In genomic region chr7:566100-566499, GRCh38 we compare ENCODE assay signal across 29 cellular contexts.
"Had no signal": no experiment of that assay in that cellular context is flagged by ENCODE, and none has a peak within 500 bp of the region (broad histone marks: within the 10 kb centered on the region; RNA-seq: fewer than 3 reads in every experiment).

No MANE protein-coding gene starts in this region.

- H3K9me3 ChIP-seq: left lung, neutrophil, right atrium auricular region, suprapubic skin, thoracic aorta, tibial artery, upper lobe of right lung, uterus had no signal

- H3K4me3 ChIP-seq: left lung, lung, neural progenitor cell, right atrium auricular region, skin epidermis, suprapubic skin, thoracic aorta, tibial artery, upper lobe of right lung, uterus had no signal

- DNase-seq: hypothalamus; immature natural killer cell; left colon; left lung; mesendoderm; naive B cell; natural killer cell; nephron progenitor cell; occipital lobe; stimulated activated CD4-positive, alpha-beta T cell treated with anti-CD3 and anti-CD28 coated beads, Interleukin-12 subunit alpha, Interleukin-12 subunit beta, amount 100 ng/mL, for 4 hours; stimulated activated CD4-positive, alpha-beta T cell treated with anti-CD3 and anti-CD28 coated beads, Interleukin-15, amount 100 ng/mL, for 24 hours; stimulated activated CD4-positive, alpha-beta T cell treated with anti-CD3 and anti-CD28 coated beads, Interleukin-2, amount 100 ng/mL, for 24 hours; stimulated activated CD4-positive, alpha-beta T cell treated with anti-CD3 and anti-CD28 coated beads, Interleukin-4, amount 100 ng/mL, for 1 hour; stimulated activated naive CD4-positive, alpha-beta T cell; tibial artery; trophoblast cell; upper lobe of right lung; uterus had no signal

- ATAC-seq: left colon, left lung, natural killer cell, sciatic nerve, upper lobe of right lung had no signal

- H3K27ac ChIP-seq: left lung, neural progenitor cell, neutrophil, parathyroid adenoma, skin epidermis, suprapubic skin, thoracic aorta, tibial artery, upper lobe of right lung, uterus had no signal

- H3K79me2 ChIP-seq: parathyroid adenoma had no signal

- H3K27me3 ChIP-seq: left lung, neural progenitor cell, neutrophil, right atrium auricular region, suprapubic skin, tibial artery, upper lobe of right lung, uterus had no signal

- H3K36me3 ChIP-seq: left lung, neural progenitor cell, neutrophil, right atrium auricular region, suprapubic skin, thoracic aorta, tibial artery, upper lobe of right lung, uterus had no signal

- FAIRE-seq: islet of Langerhans, kidney had no signal

- H2AFZ ChIP-seq: neural progenitor cell, parathyroid adenoma had no signal

- H3K4me2 ChIP-seq: neural progenitor cell had no signal

- H3K9ac ChIP-seq: neural progenitor cell, parathyroid adenoma had no signal

- H3K4me1 ChIP-seq: left lung, neural progenitor cell, parathyroid adenoma, suprapubic skin, upper lobe of right lung, uterus had no signal
